ENCODE assay signal across 9 cellular contexts in the genomic region with DNA sequence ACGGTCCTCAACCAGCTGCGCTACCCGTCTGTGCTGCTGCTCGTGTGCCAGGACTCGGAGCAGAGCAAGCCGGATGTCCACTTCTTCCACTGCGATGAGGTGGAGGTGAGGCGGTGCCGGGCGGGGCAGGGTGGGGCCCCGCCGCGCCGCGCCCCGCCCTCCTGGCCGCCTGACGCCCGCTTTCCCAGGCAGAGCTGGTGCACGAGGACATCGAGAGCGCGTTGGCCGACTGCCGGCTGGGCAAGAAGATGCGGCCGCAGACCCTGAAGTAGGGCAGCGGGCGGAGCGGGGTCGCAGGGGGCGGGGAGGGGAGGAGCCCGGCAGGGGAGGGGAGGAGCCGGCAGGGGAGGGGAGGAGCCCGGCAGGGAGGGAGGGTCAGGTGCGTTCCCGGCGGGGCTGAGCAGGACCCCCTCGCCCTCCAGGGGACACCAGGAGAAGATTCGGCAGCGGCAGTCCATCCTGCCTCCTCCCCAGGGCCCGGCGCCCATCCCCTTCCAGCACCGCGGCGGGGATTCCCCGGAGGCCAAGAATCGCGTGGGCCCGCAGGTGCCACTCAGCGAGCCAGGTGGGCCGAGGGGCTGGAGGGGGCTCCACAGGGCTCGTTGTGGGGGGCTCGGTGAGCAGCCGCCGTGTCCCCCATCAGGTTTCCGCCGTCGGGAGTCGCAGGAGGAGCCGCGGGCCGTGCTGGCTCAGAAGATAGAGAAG. TPM values are rescaled to one million over a fixed set of nuclear protein-coding genes. Genes with fewer than 3 reads are reported as not detected.
DNase-seq lines count a peak whose midpoint lies in the region; ATAC-seq and TF ChIP-seq lines count a peak whose summit lies in the region.
"Had no signal": no experiment of that assay in that cellular context is flagged by ENCODE, and none has a peak within 500 bp of the region (broad histone marks: within the 10 kb centered on the region; RNA-seq: fewer than 3 reads in every experiment).

No MANE protein-coding gene starts in this region.

- peaks cover 37% of the 10 kb centered on the region for H3K79me2 ChIP-seq in mammary epithelial cell (ENCODE audit: insufficient read depth, low read length)

- ATAC-seq in HG03439 (IDR thresholded peaks at IDR 0.05; ENCODE audit: unreplicated experiment), result no peak

- H3K27me3 ChIP-seq in mammary epithelial cell (ENCODE audit: insufficient read depth, low read length), result no peaks in the 10 kb centered on the region
- peaks cover 0 to 67% (median 44%) of the 10 kb centered on the region in 3 donors for H3K27me3 ChIP-seq in stomach

- H3K36me3 Mint-ChIP-seq in MCF 10A (ENCODE audit: insufficient read depth, unreplicated experiment), result peaks cover 68% of the 10 kb centered on the region

- H3K27ac ChIP-seq in mammary epithelial cell (ENCODE audit: insufficient read depth, low read depth, low read length), result no peak overlapping the region
- peak overlapping the region in 3 of 5 donors; percentile 24 to 52 (median 40) for H3K27ac ChIP-seq in stomach
- H3K27ac ChIP-seq: gastrocnemius medialis had no signal

- CTCF ChIA-PET in mammary epithelial cell (lab: Charles Lee; ENCODE audit: low non-redundant PET), result no interaction called here
- CTCF ChIA-PET in MCF 10A (lab: Yijun Ruan, JAX), result interaction anchor here (0.6 to 1.4 kb wide), 2 partner anchors 63 to 161 kb away, joined by 3 read pairs; no protein-coding TSS in a partner anchor

- no peak for TF ChIP-seq POLR2A in stomach (IDR thresholded peaks at IDR 0.05)

- no peaks in the 10 kb centered on the region for H3K9me3 Mint-ChIP-seq in MCF 10A (ENCODE audit: unreplicated experiment)

- H3K27me3 Mint-ChIP-seq in MCF 10A (ENCODE audit: insufficient read depth, unreplicated experiment), result no peaks in the 10 kb centered on the region

- no peak overlapping the region for H3K27ac Mint-ChIP-seq in MCF 10A (ENCODE audit: low read depth, unreplicated experiment)

- H3K9me3 ChIP-seq in mammary epithelial cell (replicated peaks; ENCODE audit: insufficient read depth, low read length) (no peaks in the 10 kb centered on the region), stomach (no peaks in the 10 kb centered on the region)
- H3K9me3 ChIP-seq: gastrocnemius medialis had no signal

- H4K20me1 ChIP-seq in mammary epithelial cell (ENCODE audit: insufficient read depth, low read length), result peaks cover 4% of the 10 kb centered on the region

- intact Hi-C loops in mammary epithelial cell (cut with micrococcal nuclease), result loop anchor here (5.0 kb wide), 1 partner anchor 168 kb away; no protein-coding TSS in a partner anchor
- intact Hi-C loops in MCF 10A (cut with micrococcal nuclease), result loop anchor here (10.0 kb wide), 1 partner anchor 156 kb away; a partner anchor contains a TSS
- intact Hi-C loops in stomach (cut with DNase I; ENCODE audit: low total_unique reads), result loop anchor here (10.0 kb wide), 1 partner anchor 56 kb away; no protein-coding TSS in a partner anchor

- H3K4me1 Mint-ChIP-seq in MCF 10A (ENCODE audit: insufficient read depth, unreplicated experiment), result no peaks in the 10 kb centered on the region

- BruUV-seq in mammary epithelial cell (replicated peaks; lab: Mats Ljungman, UMichigan) (no TSS peak), MCF 10A (replicated peaks; lab: Mats Ljungman, UMichigan) (no TSS peak)

- no peak overlapping the region for H3K9ac ChIP-seq in mammary epithelial cell (ENCODE audit: insufficient read depth, low read length)

- H2AFZ ChIP-seq in mammary epithelial cell (ENCODE audit: low read depth, low read length), result no peak overlapping the region

- H3K4me2 ChIP-seq in mammary epithelial cell (ENCODE audit: insufficient read depth, low read depth, low read length), result no peak overlapping the region

- H3K4me1 ChIP-seq in mammary epithelial cell (ENCODE audit: insufficient read depth, low read length) (peaks cover 15% of the 10 kb centered on the region), stomach (peaks cover 24 to 56% (median 35%) of the 10 kb centered on the region in 4 donors)

- no peak for TF ChIP-seq CTCF in mammary epithelial cell (conservative IDR thresholded peaks at IDR 0.05 in 1 of 2, IDR thresholded peaks at IDR 0.05 in 1 of 2; ENCODE audit: extremely low read depth in 1 of 2, insufficient read depth in 1 of 2, low read depth in 1 of 2, low read length in 2 of 2)
- no peak for TF ChIP-seq CTCF in MCF 10A (IDR thresholded peaks at IDR 0.05; ENCODE audit: unreplicated experiment)
- no peak for TF ChIP-seq CTCF in fibroblast of villous mesenchyme (IDR thresholded peaks at IDR 0.05; ENCODE audit: insufficient read depth, low read depth, low read length)
- TF ChIP-seq CTCF in stomach (IDR thresholded peaks at IDR 0.05), result no peak

- dilution Hi-C loops in mammary epithelial cell (cut with HindIII; ENCODE audit: low sequenced_read_pairs), result no loop called here

- 100% methylated on average over 3 of the region's 63 CpGs for WGBS in mammary epithelial cell (ENCODE audit: low coverage, missing lambda C conversion rate)
- WGBS in stomach, 5 donors, result 8 to 26% (median 24%) methylated on average over 2 to 63 of the region's 63 CpGs

- POLR2A ChIA-PET in MCF 10A (lab: Yijun Ruan, JAX), result interaction anchor here (0.5 to 1.0 kb wide), 2 partner anchors 9 to 447 kb away, joined by 3 to 4 read pairs; no protein-coding TSS in a partner anchor

- in situ Hi-C loops in mammary epithelial cell (cut with MboI; ENCODE audit: low sequenced_read_pairs in 2 of 2), result no loop called here

- no peak overlapping the region for H3K4me3 Mint-ChIP-seq in MCF 10A (ENCODE audit: unreplicated experiment)

- H3K36me3 ChIP-seq in mammary epithelial cell (ENCODE audit: insufficient read depth, low read length) (peaks cover 18% of the 10 kb centered on the region), stomach (peaks cover 3 to 34% (median 25%) of the 10 kb centered on the region in 4 donors)
- H3K36me3 ChIP-seq: gastrocnemius medialis had no signal

- TF ChIP-seq EP300 in stomach (IDR thresholded peaks at IDR 0.05), result no peak

- H3K4me3 ChIP-seq in mammary epithelial cell (replicated peaks in 1 of 3; ENCODE audit: insufficient read depth in 1 of 3, low read depth in 2 of 3, low read length in 3 of 3), result no peak overlapping the region
- no peak overlapping the region for H3K4me3 ChIP-seq in fibroblast of villous mesenchyme (ENCODE audit: low read depth, low read length)
- peak overlapping the region in 3 of 4 donors; percentile 27 to 41 (median 33) for H3K4me3 ChIP-seq in stomach

- DNase-seq in mammary epithelial cell (peak; percentile 22), MCF 10A (ENCODE audit: unreplicated experiment) (no peak), T-helper 9 cell (peak; percentile 65), fibroblast of villous mesenchyme (ENCODE audit: low read depth) (peak; percentile 53), stomach (peak; percentile 59), NCI-H2107 treated with DMSO at 0.1 percent for 48 hours (lab: John Stamatoyannopoulos, UW; ENCODE audit: unreplicated experiment) (no peak), dedifferentiated amniotic fluid mesenchymal stem cell (ENCODE audit: extremely low spot score) (no peak)
- DNase-seq: gastrocnemius medialis had no signal

RNA-seq across cellular contexts. Expression of a gene that starts 14.8 kb away (rescaled TPM):
- 100 to 1,000 TPM; 202 to 214 TPM for total RNA-seq in mammary epithelial cell
- 140 TPM for polyA plus RNA-seq in mammary epithelial cell
- 75.0 TPM for polyA minus RNA-seq in mammary epithelial cell
- total RNA-seq in MCF 10A (2022), result 109 and 119 TPM in 2 replicates
- total RNA-seq in fibroblast of villous mesenchyme, result 42.5 and 55.3 TPM in 2 replicates
- total RNA-seq in stomach, result 100 to 1,000 TPM in 4 of 5 donors, 10 to 100 TPM in 1; 45.0 to 617 (median 306) TPM
- polyA plus RNA-seq in stomach, result 100 to 1,000 TPM in 1 of 3 donors, 10 to 100 TPM in 2; 91.5 to 190 (median 96.2) TPM

RNA-seq across cellular contexts. Expression of a gene that starts 25.2 kb away (rescaled TPM):
- total RNA-seq in mammary epithelial cell (10 to 100 TPM; 10.0 to 22.5 TPM), MCF 10A (2022) (12.2 and 12.8 TPM in 2 replicates), fibroblast of villous mesenchyme (13.0 and 16.8 TPM in 2 replicates), stomach (10 to 100 TPM in 4 of 5 donors, 1 to 10 TPM in 1; 4.9 to 46.5 (median 21.5) TPM)
- polyA plus RNA-seq in mammary epithelial cell (9.6 TPM), stomach (10 to 100 TPM in 2 of 3 donors, 1 to 10 TPM in 1; 9.0 to 30.8 (median 18.1) TPM)
- 1.6 TPM for polyA minus RNA-seq in mammary epithelial cell

RNA-seq across cellular contexts. Expression of a gene that starts 25.8 kb away (rescaled TPM):
- total RNA-seq in mammary epithelial cell, result 10 to 100 TPM; 31.2 to 32.0 TPM
- 15.2 TPM for polyA plus RNA-seq in mammary epithelial cell
- 28.2 TPM for polyA minus RNA-seq in mammary epithelial cell
- 46.8 and 54.1 TPM in 2 replicates for total RNA-seq in MCF 10A (2022)
- 33.7 and 33.8 TPM in 2 replicates for total RNA-seq in fibroblast of villous mesenchyme
- 100 to 1,000 TPM in 1 of 5 donors, 10 to 100 TPM in 4; 12.3 to 111 (median 29.4) TPM for total RNA-seq in stomach
- 10 to 100 TPM; 41.4 to 51.8 (median 45.1) TPM for polyA plus RNA-seq in stomach

RNA-seq across cellular contexts. Expression of a gene that starts 26.5 kb away (rescaled TPM):
- total RNA-seq in mammary epithelial cell (100 to 1,000 TPM; 102 to 140 TPM), MCF 10A (2022) (93.8 and 137 TPM in 2 replicates), fibroblast of villous mesenchyme (142 and 148 TPM in 2 replicates), stomach (100 to 1,000 TPM in 4 of 5 donors, 10 to 100 TPM in 1; 85.9 to 258 (median 175) TPM)
- polyA plus RNA-seq in mammary epithelial cell (142 TPM), stomach (100 to 1,000 TPM; 139 to 214 (median 208) TPM)
- polyA minus RNA-seq in mammary epithelial cell, result 102 TPM

RNA-seq across cellular contexts. Expression of a gene that starts 56.5 kb away (rescaled TPM):
- total RNA-seq in mammary epithelial cell (10 to 100 TPM; 47.0 to 78.2 TPM), MCF 10A (2022) (54.6 and 67.7 TPM in 2 replicates), fibroblast of villous mesenchyme (26.3 and 44.8 TPM in 2 replicates), stomach (10 to 100 TPM in 4 of 5 donors, 1 to 10 TPM in 1; 9.9 to 68.1 (median 13.4) TPM)
- polyA plus RNA-seq in mammary epithelial cell (29.6 TPM), stomach (10 to 100 TPM; 21.0 to 63.2 (median 24.7) TPM)
- polyA minus RNA-seq in mammary epithelial cell, result 39.8 TPM

Comparison
In these comparisons a context has a peak if more than half of its experiments do, and no peak if none do; other contexts are left out.
1. DNase-seq: peak in mammary epithelial cell (single experiment), T-helper 9 cell (single experiment), fibroblast of villous mesenchyme (single experiment) and stomach (single experiment); none in MCF 10A (single experiment), NCI-H2107 treated with DMSO at 0.1 percent for 48 hours (single experiment) and dedifferentiated amniotic fluid mesenchymal stem cell (single experiment).
2. H3K4me3 ChIP-seq: peak in stomach (3 of 4); none in mammary epithelial cell (0 of 3) and fibroblast of villous mesenchyme (single experiment).